Comparison of ENCODE assay signal across 1 cellular context in genomic region chr12:3299929-3300832, GRCh38.
A peak's percentile ranks its signal among the peaks of the same experiment; 100 is the strongest.
TF ChIP-seq lines count a peak whose summit lies in the region.

No MANE protein-coding gene starts in this region.

TF ChIP-seq in HepG2, 621 proteins besides CTCF, POLR2A, EP300 and RAD21 (continued from another document):
- peak; percentile 48 for TF ChIP-seq ZNF687 (CRISPR knock-in tag; IDR thresholded peaks at IDR 0.05)
- 0 out of 2 replicates have a peak, but pooled peaks have one; percentile 32 for TF ChIP-seq ZNF747 (CRISPR knock-in tag; IDR thresholded peaks at IDR 0.05; ENCODE audit: borderline replicate concordance)
- TF ChIP-seq MED1 (CRISPR knock-in tag; IDR thresholded peaks at IDR 0.05) = no peak
- no peak for TF ChIP-seq LCORL (IDR thresholded peaks at IDR 0.05)
- TF ChIP-seq LCORL (CRISPR knock-in tag; IDR thresholded peaks at IDR 0.05) = 0 out of 2 replicates have a peak, but pooled peaks have one; percentile 4
TF ChIP-seq in HepG2: peak in this region for 35.
